ENCODE assay signal across 8 cellular contexts in the genomic region with DNA sequence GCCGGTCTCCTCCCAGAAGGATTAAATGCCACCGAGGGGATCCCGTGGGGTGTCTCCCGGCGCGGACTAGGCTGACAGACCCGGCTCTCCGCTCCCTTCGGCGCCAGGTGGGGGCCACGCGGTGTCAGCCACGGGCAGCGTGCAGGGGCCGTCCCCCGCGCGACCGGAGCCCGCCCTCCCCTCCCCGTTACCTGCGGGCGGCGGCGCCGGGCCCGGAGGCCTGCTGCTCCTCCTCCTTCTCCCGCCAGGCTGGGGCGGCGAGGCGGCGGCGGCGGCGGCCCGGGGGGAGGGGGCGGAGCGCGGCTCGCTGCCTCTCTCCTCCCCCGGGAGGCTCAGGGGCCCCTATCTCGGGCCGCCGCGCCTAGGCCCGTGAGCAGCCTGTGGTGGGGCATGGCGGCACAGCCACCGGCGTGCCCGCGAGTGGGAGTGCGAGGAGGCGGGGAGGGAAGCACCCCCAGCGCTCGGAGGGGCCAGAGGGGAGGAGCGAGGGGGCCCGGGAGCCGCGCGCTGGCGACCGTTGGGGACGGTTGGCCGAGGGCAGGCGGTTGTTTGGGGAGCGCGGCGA. TPM values are rescaled to one million over a fixed set of nuclear protein-coding genes. Genes with fewer than 3 reads are reported as not detected.
DNase-seq lines count a peak whose midpoint lies in the region; ATAC-seq and TF ChIP-seq lines count a peak whose summit lies in the region.

No MANE protein-coding gene starts in this region.

- no peaks in the 10 kb centered on the region for H3K36me3 ChIP-seq in lung (ENCODE audit: control insufficient read depth in 2 of 2, insufficient read depth in 2 of 2, low read length in 2 of 2)

- TF ChIP-seq CTCF in dorsolateral prefrontal cortex (IDR thresholded peaks at IDR 0.05 in 54 of 56, conservative IDR thresholded peaks at IDR 0.05 in 2 of 56; ENCODE audit: low read depth in 1 of 56, partially characterized antibody in 56 of 56): peak in 1 of 56 donors; percentile 14
- TF ChIP-seq CTCF in lung (IDR thresholded peaks at IDR 0.05; ENCODE audit: control extremely low read depth, extremely low read depth): no peak

- intact Hi-C loops in dorsolateral prefrontal cortex (cut with DNase I): loop anchor here (2.0 to 5.0 kb wide), 4 partner anchors 73 to 113 kb away; partner anchors contain the start of gene ADAMTS8 (in 1 of the 2)

- 1% methylated on average over 32 to 68 of the region's 68 CpGs for WGBS in lung, 2 donors

- DNase-seq in NCI-H187 (lab: John Stamatoyannopoulos, UW): peak; percentile 54 to 56
- DNase-seq in NCI-H187 treated with DMSO at 0.1 percent for 48 hours (lab: John Stamatoyannopoulos, UW): no peak
- peak; percentile 77 for DNase-seq in NCI-H146 (lab: John Stamatoyannopoulos, UW)
- peak; percentile 58 for DNase-seq in activated CD4-positive, alpha-beta T cell treated with anti-CD3 and anti-CD28 coated beads, Interleukin-2, amount 50 U/mL, for 1 hour
- peak in 9 of 10 donors; percentile 32 to 75 (median 56) for DNase-seq in dorsolateral prefrontal cortex
- DNase-seq in lung (ENCODE audit: low spot score): peak; percentile 59
- peak; percentile 40 to 57 (median 57) for DNase-seq in stimulated activated CD4-positive, alpha-beta T cell treated with anti-CD3 and anti-CD28 coated beads, TNF-alpha, amount 100 ng/mL, for 4 hours (ENCODE audit: low read depth in 3 of 3)

- ATAC-seq in HG02588 (IDR thresholded peaks at IDR 0.05; ENCODE audit: unreplicated experiment) (peak; percentile 44), lung (ENCODE audit: insufficient read depth, low FRiP score) (peak; percentile 77)

- H3K4me3 ChIP-seq in dorsolateral prefrontal cortex: peak overlapping the region; percentile 53 to 98 (median 89)
- peak overlapping the region; percentile 90 for H3K4me3 ChIP-seq in lung

- H3K27me3 ChIP-seq in dorsolateral prefrontal cortex: no peaks in the 10 kb centered on the region
- no peaks in the 10 kb centered on the region for H3K27me3 ChIP-seq in lung (ENCODE audit: control insufficient read depth, insufficient read depth)

- H3K4me1 ChIP-seq in lung (ENCODE audit: control insufficient read depth in 2 of 2, insufficient read depth in 2 of 2, low read length in 2 of 2): peaks cover 0 to 3% of the 10 kb centered on the region in 2 donors

- no peaks in the 10 kb centered on the region for H3K9me3 ChIP-seq in lung (ENCODE audit: control insufficient read depth in 2 of 2, insufficient read depth in 1 of 2, low read length in 1 of 2)

- peak overlapping the region; percentile 55 to 95 (median 88) for H3K27ac ChIP-seq in dorsolateral prefrontal cortex
- peak overlapping the region; percentile 97 to 98 for H3K27ac ChIP-seq in lung (ENCODE audit: low read depth in 1 of 2, low read length in 1 of 2)

RNA-seq across cellular contexts. Expression of gene ZBTB44, which starts 0.5 kb away (rescaled TPM):
- 100 to 1,000 TPM in 1 of 120 experiments, 10 to 100 TPM in 119; 48.9 to 117 (median 68.8) TPM for total RNA-seq in dorsolateral prefrontal cortex
- 10 to 100 TPM; 30.1 to 72.7 TPM for total RNA-seq in lung
- polyA plus RNA-seq in lung: 10 to 100 TPM in 1 of 2 donors, 1 to 10 TPM in 1; 8.6 to 11.4 TPM
